Comparison of ENCODE assay signal across 17 cellular contexts in the genomic region with DNA sequence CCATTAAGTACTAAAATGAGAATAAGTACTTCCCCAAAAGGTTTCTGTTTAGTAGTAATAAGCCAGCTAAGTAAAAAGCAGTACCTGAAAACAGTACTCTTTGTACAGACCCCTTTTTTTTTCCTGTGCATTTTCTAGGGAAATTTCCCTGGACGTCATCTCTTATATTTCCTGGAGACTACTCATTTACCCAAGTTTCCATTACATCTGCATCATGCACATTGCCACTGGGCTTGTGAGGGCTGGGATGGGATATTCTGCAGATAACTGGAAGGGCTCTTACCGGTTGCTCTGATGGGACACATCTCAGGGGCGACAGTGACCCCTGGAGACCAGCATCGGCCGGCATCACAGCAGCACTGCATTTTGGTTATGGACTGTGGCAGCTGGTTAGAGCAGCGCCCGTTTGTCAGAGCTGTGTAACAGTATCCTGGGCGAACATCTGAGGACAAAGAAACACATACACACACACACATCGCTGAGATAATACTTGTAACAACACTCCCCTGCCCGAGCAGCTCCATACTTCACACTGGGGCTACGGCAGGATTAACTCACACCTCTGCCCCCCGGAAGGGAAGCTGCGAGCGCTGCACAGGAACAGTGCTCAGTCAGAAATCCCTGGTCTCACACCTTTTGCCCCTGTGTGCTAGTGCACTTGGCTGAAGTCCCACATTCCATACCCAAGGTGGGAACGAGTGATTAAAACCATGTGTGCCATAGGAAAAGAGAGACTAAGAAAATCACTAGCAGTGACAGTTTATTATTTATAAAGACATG.
DNase-seq lines count a peak whose midpoint lies in the region; TF ChIP-seq lines count a peak whose summit lies in the region.
"Had no signal": no experiment of that assay in that cellular context is flagged by ENCODE, and none has a peak within 500 bp of the region (broad histone marks: within the 10 kb centered on the region; RNA-seq: fewer than 3 reads in every experiment).

No MANE protein-coding gene starts in this region.

- peak; percentile 40 for TF ChIP-seq RAD21 in Ishikawa (IDR thresholded peaks at IDR 0.05; ENCODE audit: low read depth)

- peaks cover 14% of the 10 kb centered on the region for H3K4me1 Mint-ChIP-seq in nephron

- peak overlapping the region in 2 of 3 experiments; percentile 30 to 85 for H3K27ac Mint-ChIP-seq in nephron

- no peak overlapping the region for H3K27ac ChIP-seq in esophagus muscularis mucosa (replicated peaks in 1 of 4)
- H3K27ac ChIP-seq: 22Rv1, neutrophil, tibial artery had no signal

- TF ChIP-seq POLR2A in esophagus muscularis mucosa (IDR thresholded peaks at IDR 0.05; ENCODE audit: low read depth), result no peak

- H3K36me3 Mint-ChIP-seq in nephron (ENCODE audit: low read depth), result peaks cover 68% of the 10 kb centered on the region

- H3K27me3 ChIP-seq in esophagus muscularis mucosa, result no peaks in the 10 kb centered on the region
- H3K27me3 ChIP-seq: neutrophil, tibial artery had no signal

- DNase-seq in DMS 273 (lab: John Stamatoyannopoulos, UW; ENCODE audit: unreplicated experiment) (peak; percentile 64), DMS 273 treated with DMSO at 0.1 percent for 48 hours (lab: John Stamatoyannopoulos, UW) (no peak), choroid plexus epithelial cell (ENCODE audit: low read depth) (peak; percentile 60), cortex of kidney (lab: John Stamatoyannopoulos, UW) (no peak), esophagus muscularis mucosa (ENCODE audit: extremely low spot score) (no peak), RKO (ENCODE audit: low spot score) (no peak)
- DNase-seq: activated naive CD4-positive, alpha-beta T cell treated with Interleukin-2 at 50 U/mL for 16 hours; KBM-7; NCI-H2029; stimulated activated CD4-positive, alpha-beta T cell treated with anti-CD3 and anti-CD28 coated beads, Interleukin-15, amount 100 ng/mL, for 24 hours; T-helper 2 cell; tibial artery had no signal

- H3K4me3 Mint-ChIP-seq in nephron, result peak overlapping the region in 1 of 3 experiments; percentile 50

- H3K4me3 ChIP-seq in choroid plexus epithelial cell (ENCODE audit: low read depth, low read length) (no peak overlapping the region), esophagus muscularis mucosa (no peak overlapping the region)
- H3K4me3 ChIP-seq: tibial artery had no signal

- peaks cover 3% of the 10 kb centered on the region for H3K27me3 Mint-ChIP-seq in nephron (ENCODE audit: low read depth)

- WGBS in esophagus muscularis mucosa, result 89% methylated on average over 13 of the region's 15 CpGs

- TF ChIP-seq CTCF in choroid plexus epithelial cell (conservative IDR thresholded peaks at IDR 0.05; ENCODE audit: low read depth, low read length) (no peak), nephron (IDR thresholded peaks at IDR 0.05; ENCODE audit: unreplicated experiment in 3 of 3) (no peak), esophagus muscularis mucosa (IDR thresholded peaks at IDR 0.05) (no peak)

- intact Hi-C loops in esophagus muscularis mucosa (cut with DNase I), result no loop called here

- H3K4me1 ChIP-seq in esophagus muscularis mucosa, result peaks cover 0 to 19% (median 16%) of the 10 kb centered on the region in 4 donors
- H3K4me1 ChIP-seq: Caco-2, tibial artery had no signal

- H3K9me3 Mint-ChIP-seq in nephron, result peaks cover 2% of the 10 kb centered on the region

- H3K36me3 ChIP-seq in esophagus muscularis mucosa, result peaks cover 4 to 67% (median 30%) of the 10 kb centered on the region in 4 donors

- TF ChIP-seq EP300 in Ishikawa (IDR thresholded peaks at IDR 0.05; ENCODE audit: borderline replicate concordance) (no peak), esophagus muscularis mucosa (IDR thresholded peaks at IDR 0.05) (no peak)

- no peaks in the 10 kb centered on the region for H3K9me3 ChIP-seq in esophagus muscularis mucosa
- H3K9me3 ChIP-seq: Caco-2, neutrophil, tibial artery had no signal

TF ChIP-seq in Ishikawa, 13 proteins besides CTCF, POLR2A, EP300 and RAD21:
- TF ChIP-seq TCF12 (IDR thresholded peaks at IDR 0.05; ENCODE audit: low read depth), result no peak
- no peak for TF ChIP-seq TAF1 (IDR thresholded peaks at IDR 0.05; ENCODE audit: low read depth)
- TF ChIP-seq, protein P1, sequence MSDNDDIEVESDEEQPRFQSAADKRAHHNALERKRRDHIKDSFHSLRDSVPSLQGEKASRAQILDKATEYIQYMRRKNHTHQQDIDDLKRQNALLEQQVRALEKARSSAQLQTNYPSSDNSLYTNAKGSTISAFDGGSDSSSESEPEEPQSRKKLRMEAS (IDR thresholded peaks at IDR 0.05), result no peak
- no peak for TF ChIP-seq ZBTB7A (IDR thresholded peaks at IDR 0.05; ENCODE audit: low read depth)
- TF ChIP-seq EGR1 (IDR thresholded peaks at IDR 0.05), result no peak
- no peak for TF ChIP-seq FOXM1 (IDR thresholded peaks at IDR 0.05; ENCODE audit: borderline replicate concordance, low read depth)
- TF ChIP-seq CEBPB (IDR thresholded peaks at IDR 0.05), result no peak
- no peak for TF ChIP-seq TEAD4 (IDR thresholded peaks at IDR 0.05)
- TF ChIP-seq, protein P2, sequence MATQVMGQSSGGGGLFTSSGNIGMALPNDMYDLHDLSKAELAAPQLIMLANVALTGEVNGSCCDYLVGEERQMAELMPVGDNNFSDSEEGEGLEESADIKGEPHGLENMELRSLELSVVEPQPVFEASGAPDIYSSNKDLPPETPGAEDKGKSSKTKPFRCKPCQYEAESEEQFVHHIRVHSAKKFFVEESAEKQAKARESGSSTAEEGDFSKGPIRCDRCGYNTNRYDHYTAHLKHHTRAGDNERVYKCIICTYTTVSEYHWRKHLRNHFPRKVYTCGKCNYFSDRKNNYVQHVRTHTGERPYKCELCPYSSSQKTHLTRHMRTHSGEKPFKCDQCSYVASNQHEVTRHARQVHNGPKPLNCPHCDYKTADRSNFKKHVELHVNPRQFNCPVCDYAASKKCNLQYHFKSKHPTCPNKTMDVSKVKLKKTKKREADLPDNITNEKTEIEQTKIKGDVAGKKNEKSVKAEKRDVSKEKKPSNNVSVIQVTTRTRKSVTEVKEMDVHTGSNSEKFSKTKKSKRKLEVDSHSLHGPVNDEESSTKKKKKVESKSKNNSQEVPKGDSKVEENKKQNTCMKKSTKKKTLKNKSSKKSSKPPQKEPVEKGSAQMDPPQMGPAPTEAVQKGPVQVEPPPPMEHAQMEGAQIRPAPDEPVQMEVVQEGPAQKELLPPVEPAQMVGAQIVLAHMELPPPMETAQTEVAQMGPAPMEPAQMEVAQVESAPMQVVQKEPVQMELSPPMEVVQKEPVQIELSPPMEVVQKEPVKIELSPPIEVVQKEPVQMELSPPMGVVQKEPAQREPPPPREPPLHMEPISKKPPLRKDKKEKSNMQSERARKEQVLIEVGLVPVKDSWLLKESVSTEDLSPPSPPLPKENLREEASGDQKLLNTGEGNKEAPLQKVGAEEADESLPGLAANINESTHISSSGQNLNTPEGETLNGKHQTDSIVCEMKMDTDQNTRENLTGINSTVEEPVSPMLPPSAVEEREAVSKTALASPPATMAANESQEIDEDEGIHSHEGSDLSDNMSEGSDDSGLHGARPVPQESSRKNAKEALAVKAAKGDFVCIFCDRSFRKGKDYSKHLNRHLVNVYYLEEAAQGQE (IDR thresholded peaks at IDR 0.05; ENCODE audit: low read depth), result no peak
- TF ChIP-seq, protein P3, sequence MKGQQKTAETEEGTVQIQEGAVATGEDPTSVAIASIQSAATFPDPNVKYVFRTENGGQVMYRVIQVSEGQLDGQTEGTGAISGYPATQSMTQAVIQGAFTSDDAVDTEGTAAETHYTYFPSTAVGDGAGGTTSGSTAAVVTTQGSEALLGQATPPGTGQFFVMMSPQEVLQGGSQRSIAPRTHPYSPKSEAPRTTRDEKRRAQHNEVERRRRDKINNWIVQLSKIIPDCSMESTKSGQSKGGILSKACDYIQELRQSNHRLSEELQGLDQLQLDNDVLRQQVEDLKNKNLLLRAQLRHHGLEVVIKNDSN (IDR thresholded peaks at IDR 0.05), result no peak
- no peak for TF ChIP-seq CREB1 (IDR thresholded peaks at IDR 0.05; ENCODE audit: low read depth)
- TF ChIP-seq YY1 (IDR thresholded peaks at IDR 0.05; ENCODE audit: low read depth), result no peak

Comparison
In these comparisons a context has a peak if more than half of its experiments do, and no peak if none do; other contexts are left out.
1. DNase-seq: peak in DMS 273 (single experiment) and choroid plexus epithelial cell (single experiment); none in DMS 273 treated with DMSO at 0.1 percent for 48 hours (single experiment), cortex of kidney (single experiment), esophagus muscularis mucosa (single experiment) and RKO (single experiment).